8 cellular contexts compared by ENCODE assay signal in genomic region chr2:163182764-163183354, GRCh38.
DNase-seq lines count a peak whose midpoint lies in the region; ATAC-seq and TF ChIP-seq lines count a peak whose summit lies in the region.

No MANE protein-coding gene starts in this region.

- peaks cover 17% of the 10 kb centered on the region for H3K4me1 Mint-ChIP-seq in brain
- H3K4me1 Mint-ChIP-seq in neural progenitor cell = peaks cover 15% of the 10 kb centered on the region
- H3K4me1 Mint-ChIP-seq in activated naive CD4-positive, alpha-beta T cell treated with anti-CD3 and anti-CD28 coated beads for 36 hours (ENCODE audit: low read depth) = no peaks in the 10 kb centered on the region

- H4K20me1 ChIP-seq in neural progenitor cell (ENCODE audit: low read depth) = no peaks in the 10 kb centered on the region

- no peaks in the 10 kb centered on the region for H3K27me3 ChIP-seq in neural progenitor cell

- H3K36me3 ChIP-seq in neural progenitor cell = no peaks in the 10 kb centered on the region

- no peak overlapping the region for H2AFZ ChIP-seq in neural progenitor cell (replicated peaks)

- no peaks in the 10 kb centered on the region for H3K36me3 Mint-ChIP-seq in brain
- no peaks in the 10 kb centered on the region for H3K36me3 Mint-ChIP-seq in neural progenitor cell
- H3K36me3 Mint-ChIP-seq in activated naive CD4-positive, alpha-beta T cell treated with anti-CD3 and anti-CD28 coated beads for 36 hours (ENCODE audit: low read depth) = no peaks in the 10 kb centered on the region

- ATAC-seq in GM19351 (IDR thresholded peaks at IDR 0.05; ENCODE audit: unreplicated experiment) = peak; percentile 82
- no peak for ATAC-seq in activated CD4-positive, CD25-positive, alpha-beta regulatory T cell treated with anti-CD3 and anti-CD28 coated beads, Interleukin-2, amount 50 U/mL, for 24 hours
- no peak for ATAC-seq in sciatic nerve

- H3K9me3 Mint-ChIP-seq in brain = no peaks in the 10 kb centered on the region
- H3K9me3 Mint-ChIP-seq in neural progenitor cell = peaks cover 2% of the 10 kb centered on the region
- peaks cover 3% of the 10 kb centered on the region for H3K9me3 Mint-ChIP-seq in activated naive CD4-positive, alpha-beta T cell treated with anti-CD3 and anti-CD28 coated beads for 36 hours

- no peak overlapping the region for H3K9ac ChIP-seq in neural progenitor cell

- no peaks in the 10 kb centered on the region for H3K9me3 ChIP-seq in neural progenitor cell (ENCODE audit: low read depth)

- CTCF ChIA-PET in activated naive CD4-positive, alpha-beta T cell treated with anti-CD3 and anti-CD28 coated beads for 36 hours (lab: Charles Lee) = interaction anchor here (0.6 to 1.4 kb wide), 6 partner anchors 11 to 534 kb away, joined by 3 to 4 read pairs (median 4); no protein-coding TSS in a partner anchor

- H3K4me3 Mint-ChIP-seq in brain (no peak overlapping the region), neural progenitor cell (no peak overlapping the region)
- no peak overlapping the region for H3K4me3 Mint-ChIP-seq in activated naive CD4-positive, alpha-beta T cell treated with anti-CD3 and anti-CD28 coated beads for 36 hours

- H3K4me2 ChIP-seq in neural progenitor cell = no peak overlapping the region

- no peak overlapping the region for H3K27ac ChIP-seq in neural progenitor cell

- peaks cover 48% of the 10 kb centered on the region for H3K4me1 ChIP-seq in neural progenitor cell

- H3K79me2 ChIP-seq in neural progenitor cell (ENCODE audit: low read depth) = no peaks in the 10 kb centered on the region

- intact Hi-C loops in activated naive CD4-positive, alpha-beta T cell treated with anti-CD3 and anti-CD28 coated beads for 36 hours (cut with micrococcal nuclease) = loop anchor here (10.0 kb wide), 1 partner anchor 442 kb away; no protein-coding TSS in a partner anchor
- intact Hi-C loops in sciatic nerve (cut with DNase I) = no loop called here

- TF ChIP-seq CTCF in brain (conservative IDR thresholded peaks at IDR 0.05) = peak; percentile 73 to 84
- peak; percentile 83 for TF ChIP-seq CTCF in neural progenitor cell (IDR thresholded peaks at IDR 0.05)

- H3K4me3 ChIP-seq in neural progenitor cell = no peak overlapping the region

- DNase-seq in AML-193 (lab: John Stamatoyannopoulos, UW) (peak; percentile 12 to 34), LHCN-M2 (ENCODE audit: low read depth) (peak; percentile 14), neural progenitor cell (ENCODE audit: low spot score) (no peak), sciatic nerve (ENCODE audit: low spot score) (no peak)
- no peak for DNase-seq in activated naive CD4-positive, alpha-beta T cell treated with anti-CD3 and anti-CD28 coated beads for 36 hours

- H3K27ac Mint-ChIP-seq in brain (no peak overlapping the region), neural progenitor cell (no peak overlapping the region)
- H3K27ac Mint-ChIP-seq in activated naive CD4-positive, alpha-beta T cell treated with anti-CD3 and anti-CD28 coated beads for 36 hours = no peak overlapping the region

- H3K27me3 Mint-ChIP-seq in brain (peaks cover 4% of the 10 kb centered on the region), neural progenitor cell (ENCODE audit: insufficient read depth, low read depth) (no peaks in the 10 kb centered on the region)
- H3K27me3 Mint-ChIP-seq in activated naive CD4-positive, alpha-beta T cell treated with anti-CD3 and anti-CD28 coated beads for 36 hours (ENCODE audit: low read depth) = no peaks in the 10 kb centered on the region

- peaks cover 34% of the 10 kb centered on the region for H3F3A ChIP-seq in neural progenitor cell (ENCODE audit: low read depth)

Comparison
In these comparisons a context has a peak if more than half of its experiments do, and no peak if none do; other contexts are left out.
1. DNase-seq: peak in AML-193 (2 of 2) and LHCN-M2 (single experiment); none in neural progenitor cell (single experiment), activated naive CD4-positive, alpha-beta T cell treated with anti-CD3 and anti-CD28 coated beads for 36 hours (single experiment) and sciatic nerve (single experiment).